8 cellular contexts compared by ENCODE assay signal in genomic region chr1:68230901-68231626, GRCh38. TPM values are rescaled to one million over a fixed set of nuclear protein-coding genes. Genes with fewer than 3 reads are reported as not detected.
DNase-seq lines count a peak whose midpoint lies in the region; ATAC-seq lines count a peak whose summit lies in the region.

No MANE protein-coding gene starts in this region.

- no peaks in the 10 kb centered on the region for H3K36me3 ChIP-seq in mucosa of rectum (ENCODE audit: control insufficient read depth in 2 of 2, insufficient read depth in 2 of 2, low read length in 2 of 2)

- H3K9ac ChIP-seq in mucosa of rectum (ENCODE audit: low read depth in 1 of 2, low read length in 2 of 2) = peak overlapping the region; percentile 65 to 88

- in situ Hi-C loops in ACHN (cut with HindIII; ENCODE audit: low pct_ligation_motif_present, low pct_unique_long_range_greater_than_20kb, low sequenced_read_pairs) = no loop called here

- H3K27ac ChIP-seq in mucosa of rectum (ENCODE audit: low read depth in 2 of 2, low read length in 2 of 2) = peak overlapping the region; percentile 56 to 63

- H3K4me3 ChIP-seq in mucosa of rectum (ENCODE audit: low read length in 2 of 2) = peak overlapping the region; percentile 97

- DNase-seq in ACHN (peak; percentile 37), HT1080 (ENCODE audit: low read depth) (peak; percentile 26), ecto neural progenitor cell (ENCODE audit: low spot score) (peak; percentile 56), cerebellum (ENCODE audit: low spot score) (no peak), midbrain (lab: John Stamatoyannopoulos, UW) (no peak)

- H3K27me3 ChIP-seq in mucosa of rectum (ENCODE audit: control insufficient read depth in 2 of 2, insufficient read depth in 2 of 2, low read length in 2 of 2) = no peaks in the 10 kb centered on the region

- ATAC-seq in GM21717 (IDR thresholded peaks at IDR 0.05; ENCODE audit: unreplicated experiment) (no peak), GM18498 (IDR thresholded peaks at IDR 0.05; ENCODE audit: unreplicated experiment) (no peak)

- no peaks in the 10 kb centered on the region for H3K9me3 ChIP-seq in mucosa of rectum (ENCODE audit: control insufficient read depth in 2 of 2, low read length in 2 of 2)

- H3K4me1 ChIP-seq in mucosa of rectum (ENCODE audit: control insufficient read depth in 2 of 2, insufficient read depth in 2 of 2, low read length in 2 of 2) = peaks cover 8 to 16% of the 10 kb centered on the region in 2 donors

RNA-seq across cellular contexts. Expression of gene WLS, which starts 1.3 kb away (rescaled TPM):
- 40.5 and 61.4 TPM in 2 replicates for total RNA-seq in HT1080 (2014; rRNA removed; shearing (Covaris generic))
- 55.1 and 56.2 TPM in 2 replicates for polyA plus RNA-seq in HT1080 (2015; cell fraction: cytosol; rRNA removed)
- 100 and 123 TPM in 2 replicates for polyA plus RNA-seq in HT1080 (2015; cell fraction: nucleus; rRNA removed)
- 52.9 TPM for total RNA-seq in cerebellum

Comparison
In these comparisons a context has a peak if more than half of its experiments do, and no peak if none do; other contexts are left out.
1. DNase-seq: peak in ACHN (single experiment), HT1080 (single experiment) and ecto neural progenitor cell (single experiment); none in cerebellum (single experiment) and midbrain (single experiment).